In the genomic region with DNA sequence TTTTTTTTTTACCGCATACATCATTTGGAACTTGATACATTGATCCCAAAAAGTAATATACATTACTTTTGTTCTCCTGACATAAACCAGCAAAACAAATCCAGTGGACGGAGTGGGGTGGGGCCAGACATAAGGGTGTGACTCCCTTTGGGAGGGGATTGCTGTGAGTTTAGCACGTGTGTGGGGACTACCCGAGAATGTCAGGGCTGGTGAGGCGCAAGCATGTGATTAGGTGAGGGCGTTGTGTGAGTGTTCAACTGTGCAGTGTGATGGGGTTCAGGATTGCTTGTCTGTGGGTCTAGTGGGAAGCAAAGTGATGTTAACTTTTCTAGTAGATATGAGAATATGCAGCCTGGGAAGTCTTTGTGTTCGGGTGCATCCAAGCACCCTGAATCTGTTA, we compare ENCODE assay signal across 9 cellular contexts.
"Had no signal": no experiment of that assay in that cellular context is flagged by ENCODE, and none has a peak within 500 bp of the region (broad histone marks: within the 10 kb centered on the region; RNA-seq: fewer than 3 reads in every experiment).

No MANE protein-coding gene starts in this region.

- H3K4me3 ChIP-seq: GM23338 had no signal

- H3K4me1 Mint-ChIP-seq: GM23338, IgD-negative memory B cell had no signal

- H3K4me3 Mint-ChIP-seq: GM23338, HFFc6, IgD-negative memory B cell had no signal

- FAIRE-seq: H1, HepG2 had no signal

- H3K27ac ChIP-seq: HL-60 had no signal

- H3K27me3 Mint-ChIP-seq: IgD-negative memory B cell had no signal

- DNase-seq: H7, HCEC 1CT, HFFc6, KBM-7 had no signal

- H3K36me3 Mint-ChIP-seq: IgD-negative memory B cell had no signal

- H3K27ac Mint-ChIP-seq: GM23338, HFFc6 had no signal

- H3K4me2 ChIP-seq: GM23338 had no signal

- H3K9me3 Mint-ChIP-seq: GM23338 had no signal

- H2AFZ ChIP-seq: GM23338 had no signal
